Comparison of ENCODE assay signal across 10 cellular contexts in the genomic region with DNA sequence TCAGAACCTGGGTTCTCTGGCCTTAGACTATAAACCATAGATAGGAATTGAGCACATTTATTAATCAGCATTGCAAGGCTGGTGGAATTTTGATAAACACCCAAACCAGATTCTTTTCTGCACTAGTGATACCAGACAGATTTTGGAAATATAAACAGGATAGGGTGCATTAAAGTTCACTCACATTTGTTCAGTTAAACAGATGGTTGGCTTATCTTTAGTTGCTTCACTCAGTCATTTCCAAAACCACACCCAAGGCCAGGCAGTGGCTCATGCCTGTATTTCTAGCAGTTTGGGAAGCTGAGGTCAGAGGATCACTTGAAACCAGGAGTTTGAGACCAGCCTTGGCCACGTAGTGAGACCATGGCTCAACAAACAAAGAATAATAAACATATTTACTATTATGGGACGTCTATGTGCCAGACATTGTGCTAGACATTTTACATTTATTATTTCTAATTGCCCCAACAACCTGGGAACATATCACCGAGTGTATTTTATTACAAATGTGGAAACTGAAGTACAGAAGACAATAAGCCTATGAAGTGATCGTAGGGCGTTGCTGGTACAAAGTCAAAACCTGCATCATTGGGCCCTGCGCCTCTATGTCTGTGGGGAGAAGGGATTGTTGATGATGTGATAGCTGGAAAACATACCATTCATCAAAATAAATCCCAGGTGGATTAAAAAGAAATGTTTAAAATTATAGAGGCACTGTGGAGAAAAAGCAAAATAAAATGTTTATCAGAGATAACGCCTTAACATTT. TPM values are rescaled to one million over a fixed set of nuclear protein-coding genes. Genes with fewer than 3 reads are reported as not detected.
A peak's percentile ranks its signal among the peaks of the same experiment; 100 is the strongest.
DNase-seq lines count a peak whose midpoint lies in the region; ATAC-seq and TF ChIP-seq lines count a peak whose summit lies in the region.
"Had no signal": no experiment of that assay in that cellular context is flagged by ENCODE, and none has a peak within 500 bp of the region (broad histone marks: within the 10 kb centered on the region; RNA-seq: fewer than 3 reads in every experiment).

No MANE protein-coding gene starts in this region.

- peak overlapping the region; percentile 66; the same call in 1 of the 2 replicates for H3K18ac ChIP-seq in IMR-90 (ENCODE audit: low read depth, low read length)

- peak overlapping the region; percentile 31 for H3K4me2 ChIP-seq in IMR-90 (ENCODE audit: low read depth, low read length)

- H3K27ac ChIP-seq in IMR-90 (ENCODE audit: insufficient read depth, low read length), result peak overlapping the region; percentile 66
- peak overlapping the region; percentile 27 to 68 (median 64) for H3K27ac ChIP-seq in adrenal gland
- peak overlapping the region; percentile 53 to 77 for H3K27ac ChIP-seq in testis
- H3K27ac ChIP-seq: VCaP had no signal

- peak overlapping the region; percentile 49; the same call in 1 of the 2 replicates for H2BK120ac ChIP-seq in IMR-90 (ENCODE audit: low read depth, low read length)

- H2AK9ac ChIP-seq in IMR-90 (replicated peaks; ENCODE audit: low read depth, low read length, poor library complexity), result no peak overlapping the region

- H4K91ac ChIP-seq in IMR-90 (ENCODE audit: insufficient read depth, low read depth, low read length), result no peak overlapping the region; the same call in 1 of the 2 replicates

- H3K4me3 ChIP-seq in IMR-90 (ENCODE audit: insufficient read depth, low read depth, low read length) (no peak overlapping the region), adrenal gland (no peak overlapping the region), testis (no peak overlapping the region)
- H3K4me3 ChIP-seq: ascending aorta had no signal

- in situ Hi-C loops in IMR-90 (cut with MboI; ENCODE audit: low sequenced_read_pairs), result no loop called here

- H3K27me3 ChIP-seq in IMR-90 (ENCODE audit: control insufficient read depth, insufficient read depth, low read length) (no peaks in the 10 kb centered on the region), adrenal gland (no peaks in the 10 kb centered on the region), testis (no peaks in the 10 kb centered on the region)
- H3K27me3 ChIP-seq: ascending aorta had no signal

- H3K4me1 ChIP-seq in IMR-90 (ENCODE audit: control insufficient read depth, insufficient read depth, low read length), result peaks cover 35% of the 10 kb centered on the region
- peaks cover 75 to 87% of the 10 kb centered on the region in 2 donors for H3K4me1 ChIP-seq in adrenal gland (replicated peaks in 1 of 2)
- peaks cover 77% of the 10 kb centered on the region for H3K4me1 ChIP-seq in testis

- H3K9me3 ChIP-seq in IMR-90 (ENCODE audit: control insufficient read depth, insufficient read depth, low read length) (no peaks in the 10 kb centered on the region), adrenal gland (replicated peaks in 1 of 3) (no peaks in the 10 kb centered on the region), testis (no peaks in the 10 kb centered on the region)
- H3K9me3 ChIP-seq: ascending aorta had no signal

- peaks cover 83% of the 10 kb centered on the region for H4K20me1 ChIP-seq in IMR-90 (ENCODE audit: insufficient read depth, low read length)

- no peak overlapping the region for H3K9ac ChIP-seq in IMR-90 (ENCODE audit: low read depth, low read length)

- TF ChIP-seq CTCF in IMR-90 (conservative IDR thresholded peaks at IDR 0.05; ENCODE audit: low read depth, low read length) (no peak), adrenal gland (IDR thresholded peaks at IDR 0.05) (no peak), testis (IDR thresholded peaks at IDR 0.05) (no peak)

- POLR2A ChIA-PET in IMR-90 (lab: Charles Lee; ENCODE audit: unreplicated experiment), result no interaction called here

- peak overlapping the region; percentile 69; the same call in 1 of the 2 replicates for H3K23ac ChIP-seq in IMR-90 (ENCODE audit: low read depth, low read length)

- peak overlapping the region; percentile 55; the same call in 1 of the 2 replicates for H3K4ac ChIP-seq in IMR-90 (ENCODE audit: low read depth, low read length)

- peaks cover 7% of the 10 kb centered on the region for H3K36me3 ChIP-seq in IMR-90 (ENCODE audit: control insufficient read depth, insufficient read depth, low read length)
- H3K36me3 ChIP-seq in adrenal gland (replicated peaks in 1 of 2), result peaks cover 0 to 9% of the 10 kb centered on the region in 2 donors
- no peaks in the 10 kb centered on the region for H3K36me3 ChIP-seq in testis (ENCODE audit: low read depth, missing control alignments)

- TF ChIP-seq RAD21 in IMR-90 (IDR thresholded peaks at IDR 0.05; ENCODE audit: low read length), result no peak

- no TSS peak for BruUV-seq in IMR-90 (replicated peaks; lab: Mats Ljungman, UMichigan)

- peak; percentile 67 for ATAC-seq in IMR-90 (ENCODE audit: low read depth)
- peak; percentile 88 for ATAC-seq in left lobe of liver
- no peak for ATAC-seq in GM18868 (IDR thresholded peaks at IDR 0.05; ENCODE audit: unreplicated experiment)

- peak; percentile 58 for DNase-seq in IMR-90
- peak in 6 of 7 donors; percentile 57 to 78 (median 74) for DNase-seq in adrenal gland
- DNase-seq in left lobe of liver (ENCODE audit: low spot score), result peak; percentile 64
- DNase-seq in testis, result no peak
- DNase-seq in DMS53 treated with DMSO at 0.1 percent for 48 hours (lab: John Stamatoyannopoulos, UW; ENCODE audit: unreplicated experiment), result no peak
- DNase-seq in SK-N-DZ (ENCODE audit: low spot score), result no peak
- DNase-seq: nucleus accumbens had no signal

- H2AFZ ChIP-seq in IMR-90 (replicated peaks; ENCODE audit: low read length, poor library complexity), result no peak overlapping the region

- WGBS in IMR-90 (ENCODE audit: extremely low coverage in 2 of 2, insufficient read length in 1 of 2), 2 experiments, result no CpG with 5 or more reads among the region's 7 CpGs
- WGBS in adrenal gland, 4 donors, result 59 to 68% (median 66%) methylated on average over 7 of the region's 7 CpGs
- WGBS in testis, 2 donors, result 44 to 48% methylated on average over 7 of the region's 7 CpGs

- H3K9me1 ChIP-seq in IMR-90 (ENCODE audit: insufficient read depth, low read length), result peaks cover 26% of the 10 kb centered on the region

- dilution Hi-C loops in IMR-90 (cut with HindIII; ENCODE audit: low sequenced_read_pairs, unreplicated experiment), result no loop called here

- intact Hi-C loops in IMR-90 (cut with micrococcal nuclease) (loop anchor here (1.0 kb wide), 1 partner anchor 12 kb away; no protein-coding TSS in a partner anchor), adrenal gland (cut with DNase I) (no loop called here), testis (cut with DNase I; ENCODE audit: low total_unique reads) (no loop called here)

- H3K14ac ChIP-seq in IMR-90 (replicated peaks; ENCODE audit: low read depth, low read length), result peak overlapping the region; percentile 88

- peak overlapping the region; percentile 72; the same call in 1 of the 2 replicates for H2AK5ac ChIP-seq in IMR-90 (ENCODE audit: low read depth, low read length)

- H4K5ac ChIP-seq in IMR-90 (ENCODE audit: low read depth, low read length), result no peak overlapping the region

- no peak for TF ChIP-seq POLR2A in IMR-90 (IDR thresholded peaks at IDR 0.05; ENCODE audit: low read depth, low read length)
- no peak for TF ChIP-seq POLR2A in adrenal gland (IDR thresholded peaks at IDR 0.05)
- TF ChIP-seq POLR2A in testis (IDR thresholded peaks at IDR 0.05), result no peak

- CTCF ChIA-PET in IMR-90 (lab: Yijun Ruan, JAX), result interaction anchor here (1.1 kb wide), 1 partner anchor 581 kb away, joined by 6 read pairs; no protein-coding TSS in a partner anchor

- no peak overlapping the region for H3K56ac ChIP-seq in IMR-90 (ENCODE audit: extremely low read depth, insufficient read depth, low read length)

- H2BK20ac ChIP-seq in IMR-90 (ENCODE audit: low read depth, low read length), result no peak overlapping the region

- peak overlapping the region in 1 of 2 experiments; percentile 46; a peak in 1 of 4 replicates for H4K8ac ChIP-seq in IMR-90 (ENCODE audit: low read depth in 2 of 2, low read length in 2 of 2)

- H2BK15ac ChIP-seq in IMR-90 (ENCODE audit: low read depth, low read length), result no peak overlapping the region

- peaks cover 23 to 74% of the 10 kb centered on the region in 2 experiments for H3K79me1 ChIP-seq in IMR-90 (ENCODE audit: low read depth in 1 of 2, low read length in 2 of 2)

- peak overlapping the region; percentile 49 for H2BK5ac ChIP-seq in IMR-90 (ENCODE audit: low read depth, low read length, poor library complexity, severe bottlenecking)

TF ChIP-seq in IMR-90, 13 proteins besides CTCF, POLR2A, EP300 and RAD21:
- peak; percentile 63 for TF ChIP-seq CEBPB (IDR thresholded peaks at IDR 0.05; ENCODE audit: low read depth, low read length)
- TF ChIP-seq MAFK (IDR thresholded peaks at IDR 0.05; ENCODE audit: low read depth, low read length), result no peak
- TF ChIP-seq RFX5 (IDR thresholded peaks at IDR 0.05; ENCODE audit: low read depth, low read length), result no peak
- no peak for TF ChIP-seq MXI1 (IDR thresholded peaks at IDR 0.05; ENCODE audit: borderline replicate concordance, low read depth, low read length)
- TF ChIP-seq SMC3 (IDR thresholded peaks at IDR 0.05; ENCODE audit: low read depth, low read length), result no peak

RNA-seq across cellular contexts. Expression of a gene that starts 15.0 kb away (rescaled TPM):
- total RNA-seq in IMR-90 (2012; rRNA removed) (117 and 122 TPM in 2 replicates), adrenal gland (100 to 1,000 TPM; 176 to 290 (median 241) TPM), left lobe of liver (113 TPM), testis (100 to 1,000 TPM; 318 to 355 TPM)
- polyA plus RNA-seq in IMR-90 (2012; rRNA removed) (190 and 215 TPM in 2 replicates), adrenal gland (100 to 1,000 TPM; 134 to 468 (median 338) TPM), testis (ENCODE audit: insufficient read depth, low read depth, low replicate concordance) (233 TPM)
- 170 and 354 TPM in 2 replicates for polyA plus RNA-seq in IMR-90 (2012; cell fraction: cytosol; rRNA removed)
- polyA plus RNA-seq in IMR-90 (2012; cell fraction: nucleus; rRNA removed; ENCODE audit: low replicate concordance), result 291 and 369 TPM in 2 replicates
- 101 and 103 TPM in 2 replicates for polyA plus RNA-seq in SK-N-DZ (2014; cell fraction: cytosol; rRNA removed)
- polyA plus RNA-seq in SK-N-DZ (2014; cell fraction: nucleus; rRNA removed), result 125 and 189 TPM in 2 replicates

Comparison
In these comparisons a context has a peak if more than half of its experiments do, and no peak if none do; other contexts are left out.
1. DNase-seq: peak in IMR-90 (single experiment), adrenal gland (6 of 7) and left lobe of liver (single experiment); none in testis (single experiment), DMS53 treated with DMSO at 0.1 percent for 48 hours (single experiment) and SK-N-DZ (single experiment).
2. Peak in every context shown above with its lines, with median percentiles within 50 percentile points of each other: H3K27ac ChIP-seq.